Comparison of ENCODE assay signal across 8 cellular contexts in the genomic region with DNA sequence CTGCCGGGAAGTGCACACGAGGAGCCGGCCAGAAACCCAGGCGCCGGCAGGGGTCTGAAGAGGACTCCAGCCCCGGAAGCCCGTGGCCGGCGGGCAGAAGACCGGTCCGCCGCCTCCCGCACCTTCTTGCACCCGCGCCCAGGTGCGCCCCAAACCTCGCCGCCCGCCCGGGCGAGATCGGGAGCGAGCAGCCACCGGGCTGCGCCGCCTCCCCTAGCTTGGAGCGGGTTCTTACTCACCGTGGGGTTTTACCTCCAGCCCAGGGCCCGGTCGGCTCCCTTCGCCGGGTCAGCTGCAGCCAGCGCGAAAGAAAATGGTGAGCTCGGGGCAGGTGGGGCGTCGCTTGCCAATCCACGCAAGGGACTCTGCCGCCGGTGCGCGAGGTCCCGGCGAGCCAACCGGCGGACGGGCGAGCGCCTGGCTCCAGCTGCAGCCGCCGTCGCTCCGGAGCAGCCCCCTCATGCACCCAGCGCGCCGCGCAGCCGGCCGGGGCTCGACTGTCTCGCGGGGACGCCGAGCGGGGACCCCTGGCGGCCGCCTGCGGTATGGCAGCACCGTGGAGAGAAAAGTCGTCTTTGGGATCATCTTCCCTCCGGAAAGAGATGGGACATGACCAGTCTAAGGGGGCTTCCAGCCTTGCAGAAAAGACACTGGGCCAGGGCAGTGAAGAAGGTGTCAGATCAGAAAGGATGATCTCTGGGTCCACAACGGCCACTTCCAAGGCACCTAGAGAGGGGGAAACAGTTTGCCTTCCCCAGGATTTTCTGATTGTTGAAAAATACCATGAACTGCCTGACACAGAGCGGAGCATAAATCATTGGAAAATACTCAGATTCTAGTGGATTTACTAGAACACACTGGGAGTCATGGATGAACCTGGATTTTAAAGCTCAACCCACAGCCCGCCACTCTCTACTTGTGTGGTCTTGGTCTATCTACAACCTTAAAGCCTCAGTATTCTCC. TPM values are rescaled to one million over a fixed set of nuclear protein-coding genes. Genes with fewer than 3 reads are reported as not detected.
DNase-seq lines count a peak whose midpoint lies in the region; ATAC-seq and TF ChIP-seq lines count a peak whose summit lies in the region.

A gene (minus strand): TSS at position 499 of the 963 bp plus-strand sequence. CDS start 74,264 bp downstream, outside the sequence.

- H4K20me1 ChIP-seq in neural progenitor cell (ENCODE audit: low read depth) = peaks cover 11% of the 10 kb centered on the region

- H3K9ac ChIP-seq in HUES48 (ENCODE audit: low read depth, low read length) (peak within 1 kb of the TSS; percentile 71), neural progenitor cell (peak within 1 kb of the TSS; percentile 40), stomach smooth muscle (ENCODE audit: low read length in 2 of 2) (peak within 1 kb of the TSS; percentile 89 to 95)

- peaks cover 2% of the 10 kb centered on the region for H3K27me3 Mint-ChIP-seq in neural progenitor cell (ENCODE audit: insufficient read depth, low read depth)

- H3F3A ChIP-seq in neural progenitor cell (ENCODE audit: low read depth) = peaks cover 22% of the 10 kb centered on the region

- peak within 1 kb of the TSS; percentile 89 for H3K4me3 ChIP-seq in HUES48 (ENCODE audit: low read depth, low read length)
- peak within 1 kb of the TSS; percentile 98 for H3K4me3 ChIP-seq in neural progenitor cell
- peak within 1 kb of the TSS; percentile 84 to 93 for H3K4me3 ChIP-seq in stomach smooth muscle (ENCODE audit: low read length in 2 of 2)

- H2AFZ ChIP-seq in neural progenitor cell (replicated peaks) = peak within 1 kb of the TSS; percentile 95

- TF ChIP-seq CTCF in foreskin keratinocyte (conservative IDR thresholded peaks at IDR 0.05) (peak; percentile 94), neural progenitor cell (IDR thresholded peaks at IDR 0.05) (peak; percentile 80)

- peak within 1 kb of the TSS; percentile 65 for H3K27ac ChIP-seq in HUES48 (ENCODE audit: low read depth, low read length)
- H3K27ac ChIP-seq in foreskin keratinocyte = peak within 1 kb of the TSS; percentile 94
- H3K27ac ChIP-seq in neural progenitor cell = peak within 1 kb of the TSS; percentile 58
- peak within 1 kb of the TSS; percentile 95 for H3K27ac ChIP-seq in stomach smooth muscle (ENCODE audit: low read length)

- peaks cover 26% of the 10 kb centered on the region for H3K4me1 Mint-ChIP-seq in neural progenitor cell

- no peaks in the 10 kb centered on the region for H3K9me3 Mint-ChIP-seq in neural progenitor cell

- peak; percentile 95 for DNase-seq in D341Med (ENCODE audit: low spot score)
- DNase-seq in RPMI8226 = peak; percentile 78
- peak; percentile 67 for DNase-seq in activated gamma-delta T cell treated with anti-CD3 and anti-CD28 coated beads, Interleukin-2, amount 50 U/mL, for 16 hours (ENCODE audit: low read depth)
- peak in 1 of 2 donors; percentile 59 for DNase-seq in foreskin keratinocyte
- DNase-seq in neural progenitor cell (ENCODE audit: low spot score) = peak; percentile 91

- ATAC-seq in GM21390 (IDR thresholded peaks at IDR 0.05; ENCODE audit: unreplicated experiment) (peak; percentile 77), foreskin keratinocyte (peak; percentile 61)

- H3K9me3 ChIP-seq in HUES48 (ENCODE audit: control insufficient read depth, insufficient read depth, low read length) (no peaks in the 10 kb centered on the region), neural progenitor cell (ENCODE audit: low read depth) (no peaks in the 10 kb centered on the region), stomach smooth muscle (ENCODE audit: control insufficient read depth in 2 of 2, low read length in 2 of 2) (no peaks in the 10 kb centered on the region)

- H3K4me3 Mint-ChIP-seq in neural progenitor cell = peak within 1 kb of the TSS; percentile 97

- peaks cover 35% of the 10 kb centered on the region for H3K79me2 ChIP-seq in neural progenitor cell (ENCODE audit: low read depth)

- peaks cover 27% of the 10 kb centered on the region for H3K4me1 ChIP-seq in HUES48 (ENCODE audit: control insufficient read depth, insufficient read depth, low read length)
- H3K4me1 ChIP-seq in foreskin keratinocyte = peaks cover 28% of the 10 kb centered on the region
- H3K4me1 ChIP-seq in neural progenitor cell = peaks cover 29% of the 10 kb centered on the region
- peaks cover 30% of the 10 kb centered on the region for H3K4me1 ChIP-seq in stomach smooth muscle (ENCODE audit: control insufficient read depth, insufficient read depth, low read length)

- H3K4me2 ChIP-seq in neural progenitor cell = peak within 1 kb of the TSS; percentile 92

- peaks cover 4% of the 10 kb centered on the region for H3K36me3 Mint-ChIP-seq in neural progenitor cell

- H3K36me3 ChIP-seq in HUES48 (ENCODE audit: control insufficient read depth, insufficient read depth, low read length) = no peaks in the 10 kb centered on the region
- no peaks in the 10 kb centered on the region for H3K36me3 ChIP-seq in neural progenitor cell
- peaks cover 0 to 2% of the 10 kb centered on the region in 2 donors for H3K36me3 ChIP-seq in stomach smooth muscle (ENCODE audit: control insufficient read depth in 2 of 2, insufficient read depth in 2 of 2, low read length in 2 of 2)

- no peak within 1 kb of the TSS for H3K27ac Mint-ChIP-seq in neural progenitor cell

- H3K27me3 ChIP-seq in HUES48 (ENCODE audit: control insufficient read depth, insufficient read depth, low read length) (peaks cover 8% of the 10 kb centered on the region; the same call in 1 of the 2 replicates), foreskin keratinocyte (no peaks in the 10 kb centered on the region), neural progenitor cell (no peaks in the 10 kb centered on the region), stomach smooth muscle (ENCODE audit: control insufficient read depth in 1 of 2, insufficient read depth in 2 of 2, low read length in 2 of 2) (no peaks in the 10 kb centered on the region)

RNA-seq across cellular contexts. Expression of the gene that starts here (rescaled TPM):
- total RNA-seq in foreskin keratinocyte (27.7 and 35.0 TPM in 2 replicates), neural progenitor cell (ENCODE audit: low replicate concordance) (14.0 and 15.3 TPM in 2 replicates)
- 10.6 and 16.8 TPM in 2 replicates for polyA plus RNA-seq in foreskin keratinocyte

Comparison
In these comparisons a context has a peak if more than half of its experiments do, and no peak if none do; other contexts are left out.
1. H3K9ac ChIP-seq: peak in every context shown above with its lines; median percentile 92 in stomach smooth muscle; 71 in HUES48; 40 in neural progenitor cell.